Comparison of ENCODE assay signal across 19 cellular contexts in genomic region chr1:100775483-100775882, GRCh38. TPM values are rescaled to one million over a fixed set of nuclear protein-coding genes. Genes with fewer than 3 reads are reported as not detected.
A peak's percentile ranks its signal among the peaks of the same experiment; 100 is the strongest.
DNase-seq lines count a peak whose midpoint lies in the region; ATAC-seq, FAIRE-seq and TF ChIP-seq lines count a peak whose summit lies in the region.
"Had no signal": no experiment of that assay in that cellular context is flagged by ENCODE, and none has a peak within 500 bp of the region (broad histone marks: within the 10 kb centered on the region; RNA-seq: fewer than 3 reads in every experiment).

No MANE protein-coding gene starts in this region.

- ATAC-seq in right lobe of liver (peak; percentile 66 to 91 (median 82)), lower lobe of right lung (no peak)
- ATAC-seq in stimulated activated effector memory CD8-positive, alpha-beta T cell treated with anti-CD3 and anti-CD28 coated beads, Interleukin-12 subunit alpha, Interleukin-12 subunit beta, amount 100 ng/mL, for 72 hours, result no peak
- ATAC-seq: CD8-positive, alpha-beta T cell; GM12878 had no signal

- H3K36me3 Mint-ChIP-seq in stimulated activated effector memory CD8-positive, alpha-beta T cell treated with anti-CD3 and anti-CD28 coated beads, Interleukin-12 subunit alpha, Interleukin-12 subunit beta, amount 100 ng/mL, for 72 hours, result no peaks in the 10 kb centered on the region
- H3K36me3 Mint-ChIP-seq: CD14-positive monocyte; CD8-positive, alpha-beta T cell; IgD-negative memory B cell had no signal

- H3K4me3 Mint-ChIP-seq in stimulated activated effector memory CD8-positive, alpha-beta T cell treated with anti-CD3 and anti-CD28 coated beads, Interleukin-12 subunit alpha, Interleukin-12 subunit beta, amount 100 ng/mL, for 72 hours, result no peak overlapping the region
- H3K4me3 Mint-ChIP-seq: CD14-positive monocyte; CD8-positive, alpha-beta T cell; IgD-negative memory B cell had no signal

- H3K9me3 ChIP-seq in right lobe of liver (no peaks in the 10 kb centered on the region), small intestine (ENCODE audit: control insufficient read depth, low read depth) (no peaks in the 10 kb centered on the region), lower lobe of right lung (no peaks in the 10 kb centered on the region)
- H3K9me3 ChIP-seq: HAP-1 had no signal

- no peaks in the 10 kb centered on the region for H3K4me1 Mint-ChIP-seq in stimulated activated effector memory CD8-positive, alpha-beta T cell treated with anti-CD3 and anti-CD28 coated beads, Interleukin-12 subunit alpha, Interleukin-12 subunit beta, amount 100 ng/mL, for 72 hours

- 88% methylated on average over 4 of the region's 4 CpGs for WGBS in right lobe of liver (ENCODE audit: insufficient coverage, low coverage, low lambda C conversion rate, missing lambda C conversion rate)
- WGBS in small intestine, 3 donors, result 94 to 95% (median 95%) methylated on average over 4 of the region's 4 CpGs

- peak; percentile 23 for FAIRE-seq in bronchial epithelial cell (lab: Jason Lieb, UNC)
- no peak for FAIRE-seq in small intestine (lab: Jason Lieb, UNC)
- FAIRE-seq in H54 (lab: Jason Lieb, UNC), result no peak
- FAIRE-seq: D721Med, GM12878, GM18507 had no signal

- H3K36me3 ChIP-seq in bronchial epithelial cell (ENCODE audit: control insufficient read depth, insufficient read depth, low read length), result no peaks in the 10 kb centered on the region
- H3K36me3 ChIP-seq in right lobe of liver, result no peaks in the 10 kb centered on the region
- H3K36me3 ChIP-seq in small intestine (ENCODE audit: control insufficient read depth in 2 of 2, insufficient read depth in 2 of 2, low read length in 2 of 2), result no peaks in the 10 kb centered on the region
- no peaks in the 10 kb centered on the region for H3K36me3 ChIP-seq in lower lobe of right lung
- H3K36me3 ChIP-seq: HAP-1 had no signal

- H3K27ac ChIP-seq in right lobe of liver (no peak overlapping the region), small intestine (ENCODE audit: low read depth in 1 of 2, low read length in 1 of 2) (no peak overlapping the region), lower lobe of right lung (no peak overlapping the region)
- H3K27ac ChIP-seq: GM23248, HL-60, KMS-11 had no signal

- H3K9me3 Mint-ChIP-seq in stimulated activated effector memory CD8-positive, alpha-beta T cell treated with anti-CD3 and anti-CD28 coated beads, Interleukin-12 subunit alpha, Interleukin-12 subunit beta, amount 100 ng/mL, for 72 hours, result no peaks in the 10 kb centered on the region
- H3K9me3 Mint-ChIP-seq: CD8-positive, alpha-beta T cell had no signal

- intact Hi-C loops in right lobe of liver (cut with DNase I) (no loop called here), lower lobe of right lung (cut with DNase I) (no loop called here)

- H3K4me1 ChIP-seq in right lobe of liver (no peaks in the 10 kb centered on the region), small intestine (ENCODE audit: control insufficient read depth in 2 of 2, insufficient read depth in 1 of 2, low read depth in 1 of 2, low read length in 1 of 2) (no peaks in the 10 kb centered on the region), lower lobe of right lung (no peaks in the 10 kb centered on the region)

- TF ChIP-seq CTCF in bronchial epithelial cell (IDR thresholded peaks at IDR 0.05; ENCODE audit: insufficient read depth, low read length, severe bottlenecking), result no peak
- TF ChIP-seq CTCF in right lobe of liver (IDR thresholded peaks at IDR 0.05), result no peak
- no peak for TF ChIP-seq CTCF in lower lobe of right lung (IDR thresholded peaks at IDR 0.05)

- TF ChIP-seq POLR2A in right lobe of liver (IDR thresholded peaks at IDR 0.05) (no peak), H54 (IDR thresholded peaks at IDR 0.05; ENCODE audit: low read depth, low read length) (no peak)

- H3K27ac Mint-ChIP-seq in stimulated activated effector memory CD8-positive, alpha-beta T cell treated with anti-CD3 and anti-CD28 coated beads, Interleukin-12 subunit alpha, Interleukin-12 subunit beta, amount 100 ng/mL, for 72 hours, result no peak overlapping the region
- H3K27ac Mint-ChIP-seq: CD14-positive monocyte; CD8-positive, alpha-beta T cell; IgD-negative memory B cell had no signal

- DNase-seq in HT-29 (ENCODE audit: low spot score), result peak; percentile 39
- no peak for DNase-seq in bronchial epithelial cell (ENCODE audit: low read depth)
- peak; percentile 27 to 57 (median 49) for DNase-seq in right lobe of liver
- peak; percentile 20 for DNase-seq in small intestine
- DNase-seq in H54 (ENCODE audit: insufficient read length, low spot score), result no peak
- DNase-seq in NCI-H2107 (lab: John Stamatoyannopoulos, UW), result no peak
- DNase-seq in lower lobe of right lung, result no peak
- no peak for DNase-seq in stimulated activated effector memory CD8-positive, alpha-beta T cell treated with anti-CD3 and anti-CD28 coated beads, Interleukin-12 subunit alpha, Interleukin-12 subunit beta, amount 100 ng/mL, for 72 hours (ENCODE audit: low spot score in 2 of 2)
- DNase-seq: CD8-positive, alpha-beta T cell; COR-L47; GM23248 had no signal

- H3K27me3 ChIP-seq in bronchial epithelial cell (ENCODE audit: control insufficient read depth, insufficient read depth, low read length), result no peaks in the 10 kb centered on the region
- no peaks in the 10 kb centered on the region for H3K27me3 ChIP-seq in right lobe of liver
- H3K27me3 ChIP-seq in small intestine (ENCODE audit: control insufficient read depth in 2 of 2, insufficient read depth in 2 of 2, low read length in 2 of 2), result no peaks in the 10 kb centered on the region
- H3K27me3 ChIP-seq in lower lobe of right lung (ENCODE audit: low read depth), result no peaks in the 10 kb centered on the region

- H3K4me3 ChIP-seq in bronchial epithelial cell (ENCODE audit: low read depth, low read length) (no peak overlapping the region), right lobe of liver (no peak overlapping the region), small intestine (ENCODE audit: low read depth in 1 of 2, low read length in 2 of 2) (no peak overlapping the region), lower lobe of right lung (no peak overlapping the region)
- H3K4me3 ChIP-seq: GM12878, GM23248, HAP-1 had no signal

RNA-seq across cellular contexts. Expression of gene VCAM1, which starts 55.9 kb away (rescaled TPM):
- total RNA-seq in HT-29 (2014; rRNA removed; shearing (Covaris generic)), result not detected in 2 replicates
- total RNA-seq in bronchial epithelial cell, result 0.13 and 1.8 TPM in 2 replicates
- total RNA-seq in right lobe of liver, result 10 to 100 TPM in 4 of 6 experiments, 1 to 10 TPM in 2; 2.5 to 17.4 (median 11.2) TPM
- polyA plus RNA-seq in small intestine, result 1 to 10 TPM in 2 of 3 donors, under 1 TPM in 1; 0.22 to 5.3 (median 1.1) TPM
- 5.5 TPM for total RNA-seq in lower lobe of right lung
- polyA plus RNA-seq: CD14-positive monocyte, IgD-negative memory B cell had no signal

Comparison
In these comparisons a context has a peak if more than half of its experiments do, and no peak if none do; other contexts are left out.
1. DNase-seq: peak in HT-29 (single experiment), right lobe of liver (3 of 3) and small intestine (single experiment); none in bronchial epithelial cell (single experiment), H54 (single experiment), NCI-H2107 (single experiment), lower lobe of right lung (single experiment) and stimulated activated effector memory CD8-positive, alpha-beta T cell treated with anti-CD3 and anti-CD28 coated beads, Interleukin-12 subunit alpha, Interleukin-12 subunit beta, amount 100 ng/mL, for 72 hours (0 of 2).
2. ATAC-seq: peak in right lobe of liver (4 of 4); none in lower lobe of right lung (0 of 2) and stimulated activated effector memory CD8-positive, alpha-beta T cell treated with anti-CD3 and anti-CD28 coated beads, Interleukin-12 subunit alpha, Interleukin-12 subunit beta, amount 100 ng/mL, for 72 hours (single experiment).